In genomic region chr19:44617481-44617880, GRCh38 we compare ENCODE assay signal across 1 cellular context.
TF ChIP-seq lines count a peak whose summit lies in the region.

No MANE protein-coding gene starts in this region.

TF ChIP-seq in endothelial cell of umbilical vein, 7 proteins besides CTCF, POLR2A, EP300 and RAD21 (continued from another document):
- TF ChIP-seq FOS (IDR thresholded peaks at IDR 0.05; ENCODE audit: borderline replicate concordance, insufficient read depth, low read length): no peak
